In the genomic region with DNA sequence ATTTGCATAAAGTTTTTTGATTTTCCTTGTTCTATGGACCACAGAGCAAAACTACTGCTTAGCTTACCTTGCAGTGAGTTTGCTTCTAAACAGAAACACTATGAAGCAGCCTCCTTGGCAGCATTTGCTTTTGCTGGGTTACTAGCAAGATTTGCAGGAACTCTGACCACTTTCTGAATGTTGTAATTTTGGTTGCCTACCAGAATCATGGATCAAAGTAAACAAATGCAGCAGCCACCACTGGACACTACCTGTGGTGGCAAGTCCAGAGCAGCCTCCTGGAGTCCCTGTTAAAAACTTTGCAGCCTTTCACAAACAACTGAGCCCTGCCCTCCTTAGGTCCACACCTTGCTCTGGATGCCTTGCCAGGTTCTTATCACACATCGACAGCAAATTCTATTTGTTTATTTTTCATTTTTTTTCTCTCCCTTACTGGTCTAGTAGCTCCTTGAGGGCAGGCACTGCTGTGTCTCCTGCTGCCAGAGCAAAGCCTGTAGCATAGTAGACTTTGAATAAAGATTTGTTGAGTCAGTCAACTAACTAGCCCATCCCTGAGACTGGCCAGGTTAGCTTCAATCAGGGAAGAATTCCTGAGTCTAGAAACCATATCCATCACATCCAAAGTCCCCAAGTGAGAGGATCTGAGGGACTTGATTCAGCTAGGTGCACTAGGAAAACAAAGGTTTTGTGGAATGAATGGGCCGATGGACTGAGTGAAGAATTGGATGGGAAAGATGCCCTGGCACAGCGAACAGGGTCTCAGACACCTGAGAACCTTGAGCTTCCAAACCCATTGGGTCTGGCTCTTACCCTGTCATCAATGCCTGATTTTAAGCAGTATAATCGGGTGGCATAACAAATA, we compare ENCODE assay signal across 20 cellular contexts. TPM values are rescaled to one million over a fixed set of nuclear protein-coding genes. Genes with fewer than 3 reads are reported as not detected.
"Had no signal": no experiment of that assay in that cellular context is flagged by ENCODE, and none has a peak within 500 bp of the region (broad histone marks: within the 10 kb centered on the region; RNA-seq: fewer than 3 reads in every experiment).

No MANE protein-coding gene starts in this region.

- H3K4me2 ChIP-seq: SK-N-SH had no signal

- H3K9me2 ChIP-seq: SK-N-SH had no signal

- H3K9ac ChIP-seq: SK-N-SH had no signal

- H3K9me3 ChIP-seq: SK-N-SH, suprapubic skin had no signal

- H3K4me3 ChIP-seq: lung, suprapubic skin had no signal

- H3K27ac ChIP-seq: epithelial cell of prostate, suprapubic skin had no signal

- H3K27ac Mint-ChIP-seq: activated B cell treated with CpG ODN at 0.5 μM for 24 hours; activated CD4-positive, alpha-beta memory T cell treated with anti-CD3 and anti-CD28 coated beads for 36 hours; activated naive CD8-positive, alpha-beta T cell; activated T-helper 1 cell treated with anti-CD3 and anti-CD28 coated beads, Interleukin-12 subunit alpha, Interleukin-12 subunit beta, Interleukin-2, Interleukin-4 antibody, amounts not matched to agents 30 ng/mL and 10 ng/mL and 1 ng/mL, durations not matched to agents 14 hours and 24 hours and 36 hours; nephron progenitor cell; T-helper 2 cell treated with Interferon-gamma antibody and Interleukin-4, amounts not matched to agents 5 μg/mL and 100 μg/mL, for 36 hours had no signal

- DNase-seq: activated B cell treated with CpG ODN at 0.5 μM for 24 hours; activated CD4-positive, alpha-beta memory T cell treated with anti-CD3 and anti-CD28 coated beads for 36 hours; activated CD4-positive, alpha-beta T cell treated with anti-CD3 and anti-CD28 coated beads for 4 hours; activated T-cell treated with anti-CD3 and anti-CD28 coated beads for 4 hours; amniotic stem cell; foreskin fibroblast; nephron progenitor cell; SK-N-SH; stimulated activated naive CD4-positive, alpha-beta T cell treated with Interleukin-2 at 50 U/mL for 16 hours; trophoblast cell had no signal

- H3K9me3 Mint-ChIP-seq: activated B cell treated with CpG ODN at 0.5 μM for 24 hours, nephron progenitor cell had no signal

- H3K4me3 Mint-ChIP-seq: activated B cell treated with CpG ODN at 0.5 μM for 24 hours; activated CD4-positive, alpha-beta memory T cell treated with anti-CD3 and anti-CD28 coated beads for 36 hours; activated naive CD8-positive, alpha-beta T cell; activated T-helper 1 cell treated with anti-CD3 and anti-CD28 coated beads, Interleukin-12 subunit alpha, Interleukin-12 subunit beta, Interleukin-2, Interleukin-4 antibody, amounts not matched to agents 30 ng/mL and 10 ng/mL and 1 ng/mL, durations not matched to agents 14 hours and 24 hours and 36 hours; nephron progenitor cell; T-helper 2 cell treated with Interferon-gamma antibody and Interleukin-4, amounts not matched to agents 5 μg/mL and 100 μg/mL, for 36 hours had no signal

- H3K36me3 ChIP-seq: suprapubic skin had no signal

- FAIRE-seq: TTC549 had no signal

- ATAC-seq: sciatic nerve had no signal

RNA-seq across cellular contexts. Expression of a gene that starts 5.7 kb away (rescaled TPM):
- total RNA-seq: activated B cell treated with CpG ODN at 0.5 μM for 24 hours; activated CD4-positive, alpha-beta memory T cell treated with anti-CD3 and anti-CD28 coated beads for 36 hours; activated T-helper 1 cell treated with anti-CD3 and anti-CD28 coated beads, Interleukin-12 subunit alpha, Interleukin-12 subunit beta, Interleukin-2, Interleukin-4 antibody, amounts not matched to agents 30 ng/mL and 10 ng/mL and 1 ng/mL, durations not matched to agents 14 hours and 24 hours and 36 hours; sciatic nerve had no signal
- polyA plus RNA-seq: SK-N-SH had no signal

RNA-seq across cellular contexts. Expression of a gene that starts 6.1 kb away (rescaled TPM):
- total RNA-seq: activated B cell treated with CpG ODN at 0.5 μM for 24 hours, cardiac septum, dermis microvascular lymphatic vessel endothelial cell had no signal
- polyA plus RNA-seq: SK-N-SH had no signal
